13 cellular contexts compared by ENCODE assay signal in genomic region chr2:239295377-239296019, GRCh38.
DNase-seq lines count a peak whose midpoint lies in the region; ATAC-seq and TF ChIP-seq lines count a peak whose summit lies in the region.
"Had no signal": no experiment of that assay in that cellular context is flagged by ENCODE, and none has a peak within 500 bp of the region (broad histone marks: within the 10 kb centered on the region; RNA-seq: fewer than 3 reads in every experiment).

No MANE protein-coding gene starts in this region.

- CTCF ChIA-PET in CD4-positive, alpha-beta T cell (lab: Charles Lee), result interaction anchor here (1.1 to 7.8 kb wide), 3 partner anchors 9 to 28 kb away, joined by 3 to 79 read pairs (median 26); no protein-coding TSS in a partner anchor

- H3K27ac ChIP-seq in CD4-positive, alpha-beta T cell (ENCODE audit: low read depth, low read length), result peak overlapping the region; percentile 66
- H3K27ac ChIP-seq in body of pancreas (peak overlapping the region in 3 of 4 donors; percentile 32 to 70 (median 58)), aorta (ENCODE audit: low read depth in 1 of 2, low read length in 2 of 2) (no peak overlapping the region)
- H3K27ac ChIP-seq: SJCRH30 had no signal

- TF ChIP-seq POLR2A in body of pancreas (IDR thresholded peaks at IDR 0.05), result no peak

- H3K4me1 Mint-ChIP-seq in CD4-positive, alpha-beta T cell (ENCODE audit: low read depth), result peaks cover 68% of the 10 kb centered on the region
- no peaks in the 10 kb centered on the region for H3K4me1 Mint-ChIP-seq in HFFc6 (ENCODE audit: low read depth)
- peaks cover 31 to 33% of the 10 kb centered on the region in 2 donors for H3K4me1 Mint-ChIP-seq in natural killer cell treated with Interleukin-12 subunit alpha and Interleukin-12 subunit beta and Interleukin-15 and Interleukin-18, amount 100 ng/mL, for 72 hours (ENCODE audit: low read depth in 2 of 2)

- H3K36me3 ChIP-seq in body of pancreas (replicated peaks in 1 of 2; ENCODE audit: insufficient read depth in 1 of 2, low read depth in 2 of 2) (no peaks in the 10 kb centered on the region), aorta (ENCODE audit: control insufficient read depth in 1 of 2, insufficient read depth in 2 of 2, low read length in 1 of 2) (no peaks in the 10 kb centered on the region)
- H3K36me3 ChIP-seq: SJCRH30 had no signal

- no peak for TF ChIP-seq CTCF in CD4-positive, alpha-beta T cell (IDR thresholded peaks at IDR 0.05)
- TF ChIP-seq CTCF in HFFc6 (IDR thresholded peaks at IDR 0.05) (no peak), body of pancreas (IDR thresholded peaks at IDR 0.05) (no peak)

- H3K4me1 ChIP-seq in body of pancreas (peaks cover 61% of the 10 kb centered on the region), aorta (ENCODE audit: control insufficient read depth in 1 of 2, insufficient read depth in 2 of 2, low read length in 2 of 2) (no peaks in the 10 kb centered on the region)

- intact Hi-C loops in CD4-positive, alpha-beta T cell (cut with DNase I, micrococcal nuclease), result loop anchor here in 1 of 2 experiments (5.0 kb wide), 1 partner anchor 38 kb away; no protein-coding TSS in a partner anchor
- intact Hi-C loops in body of pancreas (cut with DNase I) (no loop called here), aorta (cut with DNase I) (loop anchor here in 1 of 2 donors (10.0 kb wide), 1 partner anchor 151 kb away; no protein-coding TSS in a partner anchor)

- peak overlapping the region; percentile 93 for H3K4me3 Mint-ChIP-seq in CD4-positive, alpha-beta T cell
- H3K4me3 Mint-ChIP-seq in HFFc6, result peak overlapping the region; percentile 32
- peak overlapping the region; percentile 40 for H3K4me3 Mint-ChIP-seq in natural killer cell treated with Interleukin-12 subunit alpha and Interleukin-12 subunit beta and Interleukin-15 and Interleukin-18, amount 100 ng/mL, for 72 hours

- H3K27me3 ChIP-seq in CD4-positive, alpha-beta T cell (ENCODE audit: control insufficient read depth, insufficient read depth, low read length), result no peaks in the 10 kb centered on the region
- H3K27me3 ChIP-seq in body of pancreas (no peaks in the 10 kb centered on the region), aorta (ENCODE audit: control insufficient read depth in 1 of 2, insufficient read depth in 2 of 2, low read length in 1 of 2) (no peaks in the 10 kb centered on the region)
- H3K27me3 ChIP-seq: SJCRH30 had no signal

- H3K4me3 ChIP-seq in body of pancreas (no peak overlapping the region), aorta (ENCODE audit: low read length in 2 of 2) (no peak overlapping the region)
- H3K4me3 ChIP-seq: SJCRH30 had no signal

- peak overlapping the region; percentile 93 for H3K27ac Mint-ChIP-seq in CD4-positive, alpha-beta T cell
- no peak overlapping the region for H3K27ac Mint-ChIP-seq in HFFc6
- peak overlapping the region in 1 of 2 donors; percentile 24 for H3K27ac Mint-ChIP-seq in natural killer cell treated with Interleukin-12 subunit alpha and Interleukin-12 subunit beta and Interleukin-15 and Interleukin-18, amount 100 ng/mL, for 72 hours

- no peak for ATAC-seq in CD4-positive, alpha-beta T cell (ENCODE audit: poor library complexity)
- ATAC-seq in body of pancreas (no peak), HG02870 (IDR thresholded peaks at IDR 0.05; ENCODE audit: unreplicated experiment) (no peak), aorta (ENCODE audit: low FRiP score) (no peak)
- ATAC-seq in natural killer cell treated with Interleukin-12 subunit alpha and Interleukin-12 subunit beta and Interleukin-15 and Interleukin-18, amount 100 ng/mL, for 72 hours, result no peak

- H3K36me3 Mint-ChIP-seq in CD4-positive, alpha-beta T cell (ENCODE audit: low read depth), result peaks cover 5% of the 10 kb centered on the region
- H3K36me3 Mint-ChIP-seq in HFFc6 (ENCODE audit: low read depth), result no peaks in the 10 kb centered on the region
- no peaks in the 10 kb centered on the region for H3K36me3 Mint-ChIP-seq in natural killer cell treated with Interleukin-12 subunit alpha and Interleukin-12 subunit beta and Interleukin-15 and Interleukin-18, amount 100 ng/mL, for 72 hours

- no peaks in the 10 kb centered on the region for H3K9me3 ChIP-seq in CD4-positive, alpha-beta T cell (ENCODE audit: control insufficient read depth, low read length)
- no peaks in the 10 kb centered on the region for H3K9me3 ChIP-seq in body of pancreas
- no peaks in the 10 kb centered on the region for H3K9me3 ChIP-seq in aorta (ENCODE audit: control insufficient read depth, low read length)
- H3K9me3 ChIP-seq: SJCRH30 had no signal

- POLR2A ChIA-PET in CD4-positive, alpha-beta T cell (lab: Charles Lee), result interaction anchor here (0.5 to 6.8 kb wide), 18 partner anchors 9 to 203 kb away, joined by 3 to 87 read pairs (median 6); partner anchors contain the start of gene HDAC4

- WGBS in body of pancreas, 2 donors, result 46 to 56% methylated on average over 6 of the region's 6 CpGs
- WGBS in aorta, 2 donors, result 71 to 72% methylated on average over 6 of the region's 6 CpGs

- no peaks in the 10 kb centered on the region for H3K9me3 Mint-ChIP-seq in CD4-positive, alpha-beta T cell
- no peaks in the 10 kb centered on the region for H3K9me3 Mint-ChIP-seq in HFFc6
- no peaks in the 10 kb centered on the region for H3K9me3 Mint-ChIP-seq in natural killer cell treated with Interleukin-12 subunit alpha and Interleukin-12 subunit beta and Interleukin-15 and Interleukin-18, amount 100 ng/mL, for 72 hours

- H3K27me3 Mint-ChIP-seq in CD4-positive, alpha-beta T cell, result no peaks in the 10 kb centered on the region
- peaks cover 4% of the 10 kb centered on the region; the same call in 1 of the 2 replicates for H3K27me3 Mint-ChIP-seq in HFFc6 (ENCODE audit: insufficient read depth)
- H3K27me3 Mint-ChIP-seq in natural killer cell treated with Interleukin-12 subunit alpha and Interleukin-12 subunit beta and Interleukin-15 and Interleukin-18, amount 100 ng/mL, for 72 hours, result no peaks in the 10 kb centered on the region

- no peak for DNase-seq in CD4-positive, alpha-beta T cell
- DNase-seq in HFFc6, result no peak
- no peak for DNase-seq in body of pancreas
- DNase-seq in natural killer cell treated with Interleukin-12 subunit alpha and Interleukin-12 subunit beta and Interleukin-15 and Interleukin-18, amount 100 ng/mL, for 72 hours (ENCODE audit: low spot score), result no peak
- no peak for DNase-seq in NAMALWA (ENCODE audit: low spot score)
- no peak for DNase-seq in aorta
- DNase-seq in Ammon's horn (ENCODE audit: low spot score), result no peak
- DNase-seq: cortex of kidney; NCI-H187; occipital lobe; stimulated activated CD4-positive, alpha-beta T cell treated with anti-CD3 and anti-CD28 coated beads, Interleukin-4, amount 100 ng/mL, for 1 hour had no signal

Comparison
In these comparisons a context has a peak if more than half of its experiments do, and no peak if none do; other contexts are left out.
1. H3K27ac ChIP-seq: peak in CD4-positive, alpha-beta T cell (single experiment) and body of pancreas (3 of 4); none in aorta (0 of 2).
2. H3K4me3 Mint-ChIP-seq: peak in every context shown above with its lines; median percentile 93 in CD4-positive, alpha-beta T cell; 40 in natural killer cell treated with Interleukin-12 subunit alpha and Interleukin-12 subunit beta and Interleukin-15 and Interleukin-18, amount 100 ng/mL, for 72 hours; 32 in HFFc6.